35 cellular contexts compared by ENCODE assay signal in the genomic region with DNA sequence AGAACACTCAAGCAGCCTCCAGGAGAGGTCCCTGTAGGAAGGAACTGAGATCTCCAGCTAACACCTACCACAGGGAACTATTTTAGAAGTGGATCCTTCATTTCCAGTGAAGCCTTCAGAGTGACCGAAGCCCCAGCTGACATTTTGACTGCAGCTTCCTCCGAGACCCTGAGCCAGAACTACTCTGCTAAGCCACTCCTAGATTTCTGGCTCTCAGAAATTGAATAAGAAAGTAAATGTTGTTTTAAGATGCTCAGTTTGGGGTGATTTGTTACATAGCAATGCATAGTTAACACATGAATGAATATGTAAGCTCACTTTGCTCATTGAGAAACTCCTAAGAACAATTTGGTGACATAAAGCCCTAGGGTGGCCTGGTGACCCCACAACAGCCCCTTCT. TPM values are rescaled to one million over a fixed set of nuclear protein-coding genes. Genes with fewer than 3 reads are reported as not detected.
"Had no signal": no experiment of that assay in that cellular context is flagged by ENCODE, and none has a peak within 500 bp of the region (broad histone marks: within the 10 kb centered on the region; RNA-seq: fewer than 3 reads in every experiment).

No MANE protein-coding gene starts in this region.

- H3K36me3 ChIP-seq: adrenal gland, esophagus muscularis mucosa, gastrocnemius medialis, heart left ventricle had no signal

- ATAC-seq: activated CD4-positive, CD25-positive, alpha-beta regulatory T cell treated with anti-CD3 and anti-CD28 coated beads, Interleukin-2, amount 50 U/mL, for 24 hours; activated CD8-positive, alpha-beta T cell treated with anti-CD3 and anti-CD28 coated beads for 36 hours; activated T-cell treated with anti-CD3 and anti-CD28 coated beads, Interleukin-2, amount 50 U/mL, for 4 hours; activated T-helper 17 cell treated with anti-CD3 and anti-CD28 coated beads, Interleukin-2, amount 50 U/mL, for 72 hours; body of pancreas; effector memory CD8-positive, alpha-beta T cell; foreskin keratinocyte; gastrocnemius medialis; heart left ventricle; T-helper 17 cell had no signal

- H3K4me1 Mint-ChIP-seq: activated T-helper 17 cell treated with anti-CD3 and anti-CD28 coated beads, Interleukin-2, amount 50 U/mL, for 72 hours had no signal

- H3K9me3 ChIP-seq: adrenal gland, body of pancreas, esophagus muscularis mucosa, gastrocnemius medialis, heart left ventricle had no signal

- H3K27ac ChIP-seq: adrenal gland, body of pancreas, esophagus muscularis mucosa, foreskin keratinocyte, gastrocnemius medialis, heart left ventricle had no signal

- DNase-seq: activated B cell treated with CpG ODN at 0.5 μM for 24 hours; activated CD4-positive, alpha-beta T cell treated with anti-CD3 and anti-CD28 coated beads for 48 hours; activated CD4-positive, alpha-beta T cell treated with anti-CD3 and anti-CD28 coated beads, Interleukin-2, amount 50 U/mL, for 1 hour; activated CD4-positive, alpha-beta T cell treated with anti-CD3 and anti-CD28 coated beads, Interleukin-2, amount 50 U/mL, for 48 hours; activated CD8-positive, alpha-beta memory T cell treated with anti-CD3 and anti-CD28 coated beads for 24 hours; activated CD8-positive, alpha-beta T cell treated with anti-CD3 and anti-CD28 coated beads for 36 hours; activated effector memory CD4-positive, alpha-beta T cell treated with Interleukin-2 at 50 U/mL for 16 hours; activated gamma-delta T cell treated with Interleukin-2 at 50 U/mL for 16 hours; activated naive CD4-positive, alpha-beta T cell treated with anti-CD3 and anti-CD28 coated beads, Interleukin-2, amount 50 U/mL, for 16 hours; activated naive CD4-positive, alpha-beta T cell treated with Interleukin-2 at 50 U/mL for 16 hours; activated T-cell treated with anti-CD3 and anti-CD28 coated beads, Interleukin-2, amount 50 U/mL, for 4 hours; adrenal gland; amygdala; aorta; body of pancreas; caudate nucleus; cortex of kidney; dermis blood vessel endothelial cell; effector CD4-positive, alpha-beta T cell; effector memory CD8-positive, alpha-beta T cell; erythroblast; foreskin keratinocyte; gastrocnemius medialis; glutamatergic neuron; T-helper 17 cell; T1000; WERI-Rb-1 had no signal

- H3K9me3 Mint-ChIP-seq: activated B cell treated with CpG ODN at 0.5 μM for 24 hours; activated CD8-positive, alpha-beta T cell treated with anti-CD3 and anti-CD28 coated beads for 36 hours; activated T-cell treated with anti-CD3 and anti-CD28 coated beads, Interleukin-2, amount 50 U/mL, for 4 hours; activated T-helper 17 cell treated with anti-CD3 and anti-CD28 coated beads, Interleukin-2, amount 50 U/mL, for 72 hours; effector memory CD8-positive, alpha-beta T cell; T-helper 2 cell treated with Interferon-gamma antibody and Interleukin-4, amounts not matched to agents 5 μg/mL and 100 μg/mL, for 36 hours had no signal

- H3K27ac Mint-ChIP-seq: activated B cell treated with CpG ODN at 0.5 μM for 24 hours; activated CD8-positive, alpha-beta T cell treated with anti-CD3 and anti-CD28 coated beads for 36 hours; activated naive CD8-positive, alpha-beta T cell; activated T-helper 17 cell treated with anti-CD3 and anti-CD28 coated beads, Interleukin-2, amount 50 U/mL, for 72 hours; effector memory CD8-positive, alpha-beta T cell; T-helper 17 cell; T-helper 2 cell treated with Interferon-gamma antibody and Interleukin-4, amounts not matched to agents 5 μg/mL and 100 μg/mL, for 36 hours had no signal

- H3K36me3 Mint-ChIP-seq: activated naive CD8-positive, alpha-beta T cell had no signal

- H3K4me3 Mint-ChIP-seq: activated B cell treated with CpG ODN at 0.5 μM for 24 hours; activated CD8-positive, alpha-beta T cell treated with anti-CD3 and anti-CD28 coated beads for 36 hours; activated naive CD8-positive, alpha-beta T cell; activated T-cell treated with anti-CD3 and anti-CD28 coated beads, Interleukin-2, amount 50 U/mL, for 4 hours; activated T-helper 17 cell treated with anti-CD3 and anti-CD28 coated beads, Interleukin-2, amount 50 U/mL, for 72 hours; effector memory CD8-positive, alpha-beta T cell; T-helper 17 cell; T-helper 2 cell treated with Interferon-gamma antibody and Interleukin-4, amounts not matched to agents 5 μg/mL and 100 μg/mL, for 36 hours had no signal

- H3K4me3 ChIP-seq: adrenal gland, body of pancreas, esophagus muscularis mucosa, gastrocnemius medialis, heart left ventricle had no signal

- H3K4me1 ChIP-seq: adrenal gland, body of pancreas, foreskin keratinocyte had no signal

- FAIRE-seq: colon had no signal

RNA-seq across cellular contexts. Expression of a gene that starts 5.5 kb away (rescaled TPM):
- total RNA-seq: activated B cell treated with CpG ODN at 0.5 μM for 24 hours; activated CD8-positive, alpha-beta T cell treated with anti-CD3 and anti-CD28 coated beads for 36 hours; activated T-cell treated with anti-CD3 and anti-CD28 coated beads, Interleukin-2, amount 50 U/mL, for 4 hours; activated T-helper 17 cell treated with anti-CD3 and anti-CD28 coated beads, Interleukin-2, amount 50 U/mL, for 72 hours; adrenal gland; aorta; body of pancreas; chondrocyte; dermis blood vessel endothelial cell; foreskin keratinocyte; gastrocnemius medialis; heart left ventricle; T-helper 17 cell had no signal
- polyA plus RNA-seq: foreskin keratinocyte had no signal
